8 cellular contexts compared by ENCODE assay signal in genomic region chr4:110949516-110949915, GRCh38.
"Had no signal": no experiment of that assay in that cellular context is flagged by ENCODE, and none has a peak within 500 bp of the region (broad histone marks: within the 10 kb centered on the region; RNA-seq: fewer than 3 reads in every experiment).

No MANE protein-coding gene starts in this region.

- H3K27ac ChIP-seq: HL-60 had no signal

- H3K27ac Mint-ChIP-seq: HFFc6 had no signal

- FAIRE-seq: HepG2 had no signal

- H3K9me3 ChIP-seq: HAP-1 had no signal

- H3K27me3 Mint-ChIP-seq: IgD-negative memory B cell had no signal

- H3K9me3 Mint-ChIP-seq: HFFc6, IgD-negative memory B cell had no signal

- ATAC-seq: HCT116, HepG2 had no signal

- H3K36me3 Mint-ChIP-seq: IgD-negative memory B cell had no signal

- DNase-seq: GOT3, H7, HFFc6 had no signal

- H3K4me3 ChIP-seq: HAP-1 had no signal

- H3K4me1 ChIP-seq: HAP-1 had no signal

- H3K36me3 ChIP-seq: HAP-1 had no signal

- H3K4me3 Mint-ChIP-seq: HFFc6, IgD-negative memory B cell had no signal

- H3K4me1 Mint-ChIP-seq: IgD-negative memory B cell had no signal
